ENCODE assay signal across 1 cellular context in genomic region chr19:14093117-14093784, GRCh38.
TF ChIP-seq lines count a peak whose summit lies in the region.

No MANE protein-coding gene starts in this region.

TF ChIP-seq in K562, 482 proteins besides CTCF, POLR2A, EP300 and RAD21 (continued from another document and continues in another):
- no peak for TF ChIP-seq ZBTB40 (IDR thresholded peaks at IDR 0.05)
- no peak for TF ChIP-seq ZBTB40 (CRISPR knock-in tag; IDR thresholded peaks at IDR 0.05)
- TF ChIP-seq CBFB (CRISPR knock-in tag; IDR thresholded peaks at IDR 0.05) = no peak
- no peak for TF ChIP-seq MEIS2 (IDR thresholded peaks at IDR 0.05; ENCODE audit: partially characterized antibody)
- no peak for TF ChIP-seq ZNF347 (CRISPR knock-in tag; IDR thresholded peaks at IDR 0.05; ENCODE audit: low read depth)
- TF ChIP-seq CGGBP1 (CRISPR knock-in tag; IDR thresholded peaks at IDR 0.05) = no peak
- TF ChIP-seq RBM22 (IDR thresholded peaks at IDR 0.05; ENCODE audit: low read depth, low read length, poor library complexity, severe bottlenecking) = no peak
- TF ChIP-seq FOS (IDR thresholded peaks at IDR 0.05; ENCODE audit: extremely low read depth, insufficient read length) = no peak
- TF ChIP-seq NFIX (CRISPR knock-in tag; IDR thresholded peaks at IDR 0.05; ENCODE audit: low read depth) = no peak
- no peak for TF ChIP-seq ZNF398 (CRISPR knock-in tag; IDR thresholded peaks at IDR 0.05)
- no peak for TF ChIP-seq TAF15 (IDR thresholded peaks at IDR 0.05; ENCODE audit: low read depth, low read length)
- no peak for TF ChIP-seq RREB1 (CRISPR knock-in tag; IDR thresholded peaks at IDR 0.05)
- TF ChIP-seq MXI1 (IDR thresholded peaks at IDR 0.05; ENCODE audit: low read depth, low read length) = no peak
- no peak for TF ChIP-seq NCOA4 (IDR thresholded peaks at IDR 0.05; ENCODE audit: partially characterized antibody)
- no peak for TF ChIP-seq SRSF7 (optimal IDR thresholded peaks at IDR 0.05; ENCODE audit: low read depth, low read length)
- TF ChIP-seq TFE3 (CRISPR knock-in tag; IDR thresholded peaks at IDR 0.05) = no peak
- no peak for TF ChIP-seq XRCC5 (IDR thresholded peaks at IDR 0.05; ENCODE audit: low read depth, low read length)
- TF ChIP-seq ZNF24 (IDR thresholded peaks at IDR 0.05) = no peak
- no peak for TF ChIP-seq ZNF282 (CRISPR knock-in tag; IDR thresholded peaks at IDR 0.05)
- no peak for TF ChIP-seq THAP12 (CRISPR knock-in tag; IDR thresholded peaks at IDR 0.05)
- TF ChIP-seq PHF20 (IDR thresholded peaks at IDR 0.05; ENCODE audit: partially characterized antibody) = no peak
- TF ChIP-seq ILF3 (IDR thresholded peaks at IDR 0.05; ENCODE audit: borderline replicate concordance) = no peak
- no peak for TF ChIP-seq CBX8 (IDR thresholded peaks at IDR 0.05; ENCODE audit: borderline replicate concordance, extremely low read depth, low read depth, low read length, poor library complexity, severe bottlenecking)
- peak; percentile 37 to 60; a peak in 3 of 4 replicates for TF ChIP-seq KDM1A (IDR thresholded peaks at IDR 0.05)
- no peak for TF ChIP-seq ZFP36 (IDR thresholded peaks at IDR 0.05; ENCODE audit: low read depth, low read length, partially characterized antibody)
- no peak for TF ChIP-seq TCF7L2 (IDR thresholded peaks at IDR 0.05; ENCODE audit: low read depth, low read length)
- no peak for TF ChIP-seq DMBX1 (CRISPR knock-in tag; IDR thresholded peaks at IDR 0.05; ENCODE audit: borderline replicate concordance)
- TF ChIP-seq ZNF217 (CRISPR knock-in tag; IDR thresholded peaks at IDR 0.05) = no peak
- no peak for TF ChIP-seq ZNF639 (CRISPR knock-in tag; conservative IDR thresholded peaks at IDR 0.05 in 1 of 2, IDR thresholded peaks at IDR 0.05 in 1 of 2)
- TF ChIP-seq RBM15 (IDR thresholded peaks at IDR 0.05; ENCODE audit: insufficient read depth, low read length) = no peak
- no peak for TF ChIP-seq ZFP1 (CRISPR knock-in tag; IDR thresholded peaks at IDR 0.05)
- no peak for TF ChIP-seq TBP (optimal IDR thresholded peaks at IDR 0.05; ENCODE audit: low read depth, low read length)
- no peak for TF ChIP-seq E2F1 (CRISPR knock-in tag; IDR thresholded peaks at IDR 0.05)
- no peak for TF ChIP-seq CBFA2T2 (conservative IDR thresholded peaks at IDR 0.05)
- TF ChIP-seq SUPT5H (IDR thresholded peaks at IDR 0.05) = 0 out of 2 replicates have a peak, but pooled peaks have one; percentile 18
- TF ChIP-seq ZNF507 (tag; conservative IDR thresholded peaks at IDR 0.05) = peak; percentile 100
- no peak for TF ChIP-seq PHF21A (IDR thresholded peaks at IDR 0.05; ENCODE audit: borderline replicate concordance, low read depth)
- no peak for TF ChIP-seq POLR2G (IDR thresholded peaks at IDR 0.05; ENCODE audit: low read depth, low read length)
